In the genomic region with DNA sequence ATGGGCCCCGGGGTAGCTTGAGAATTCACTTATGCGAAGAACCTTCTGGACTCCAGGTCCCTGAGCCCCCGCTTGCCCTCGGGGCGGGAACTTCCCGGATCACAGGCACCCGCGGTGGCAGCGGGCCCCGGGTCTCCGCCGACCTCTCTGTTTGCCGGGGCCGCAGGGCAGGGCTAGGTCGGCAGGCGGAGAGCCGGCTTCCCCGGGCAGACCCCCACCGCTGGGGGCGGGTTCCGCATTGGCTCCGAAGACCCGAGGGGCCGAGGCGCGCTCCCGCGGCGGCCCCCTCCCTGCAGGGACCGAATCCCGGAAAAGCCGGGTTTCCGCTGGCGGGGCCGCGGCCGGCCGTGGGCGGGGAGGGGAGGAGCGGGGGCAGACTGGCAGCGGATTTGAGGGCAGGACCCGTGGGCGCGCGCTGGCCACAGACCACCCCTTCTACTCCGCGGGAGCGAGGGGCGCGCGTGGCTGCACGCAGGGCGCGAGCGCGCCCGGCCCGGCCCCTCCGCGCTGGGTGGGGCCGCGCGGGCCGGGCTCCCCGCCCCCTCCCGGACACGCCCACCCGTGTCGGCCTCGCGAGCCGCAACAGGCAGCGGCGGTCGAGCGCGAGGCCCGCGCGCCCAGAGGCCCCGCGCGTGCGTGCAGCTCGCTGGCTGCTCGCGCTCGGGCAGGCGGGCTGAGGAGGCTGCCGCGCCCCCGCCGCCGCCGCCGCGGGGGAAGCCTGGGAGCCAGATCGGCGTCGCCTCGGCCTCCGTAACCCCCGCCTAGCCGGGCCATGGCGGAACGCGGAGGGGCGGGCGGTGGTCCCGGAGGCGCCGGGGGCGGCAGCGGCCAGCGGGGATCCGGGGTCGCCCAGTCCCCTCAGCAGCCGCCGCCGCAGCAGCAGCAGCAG, we compare ENCODE assay signal across 8 cellular contexts. TPM values are rescaled to one million over a fixed set of nuclear protein-coding genes. Genes with fewer than 3 reads are reported as not detected.
DNase-seq lines count a peak whose midpoint lies in the region; ATAC-seq and TF ChIP-seq lines count a peak whose summit lies in the region.

A gene (plus strand): TSS at position 558 of the 889 bp plus-strand sequence. CDS start 215 bp downstream, at position 773.

- H3K27ac ChIP-seq in testis = peak within 1 kb of the TSS; percentile 87 to 97

- H3K27me3 Mint-ChIP-seq in activated naive CD4-positive, alpha-beta T cell treated with anti-CD3 and anti-CD28 coated beads, Interleukin-2, amount 50 U/mL, for 24 hours = no peaks in the 10 kb centered on the region

- no peaks in the 10 kb centered on the region for H3K36me3 ChIP-seq in testis (ENCODE audit: low read depth, missing control alignments)

- H3K27ac Mint-ChIP-seq in activated naive CD4-positive, alpha-beta T cell treated with anti-CD3 and anti-CD28 coated beads, Interleukin-2, amount 50 U/mL, for 24 hours = peak within 1 kb of the TSS; percentile 94

- H3K4me1 Mint-ChIP-seq in activated naive CD4-positive, alpha-beta T cell treated with anti-CD3 and anti-CD28 coated beads, Interleukin-2, amount 50 U/mL, for 24 hours = peaks cover 74% of the 10 kb centered on the region

- H3K4me3 ChIP-seq in testis = peak within 1 kb of the TSS; percentile 89 to 94

- no peaks in the 10 kb centered on the region for H3K9me3 ChIP-seq in testis

- no peak for TF ChIP-seq POLR2A in testis (IDR thresholded peaks at IDR 0.05)

- peaks cover 21% of the 10 kb centered on the region for H3K36me3 Mint-ChIP-seq in activated naive CD4-positive, alpha-beta T cell treated with anti-CD3 and anti-CD28 coated beads, Interleukin-2, amount 50 U/mL, for 24 hours

- WGBS in testis, 2 donors = 0 to 1% methylated on average over 9 to 73 of the region's 120 CpGs

- ATAC-seq in GM18909 (IDR thresholded peaks at IDR 0.05; ENCODE audit: poor library complexity, unreplicated experiment) (peak; percentile 52), HG03460 (IDR thresholded peaks at IDR 0.05; ENCODE audit: unreplicated experiment) (peak; percentile 41), SK-N-SH treated with all-trans-retinoic acid at 6 μM for 48 hours (peak; percentile 60)

- H3K27me3 ChIP-seq in testis = no peaks in the 10 kb centered on the region

- TF ChIP-seq CTCF in testis (IDR thresholded peaks at IDR 0.05) = peak in 1 of 3 experiments; percentile 34

- H3K4me3 Mint-ChIP-seq in activated naive CD4-positive, alpha-beta T cell treated with anti-CD3 and anti-CD28 coated beads, Interleukin-2, amount 50 U/mL, for 24 hours = peak within 1 kb of the TSS; percentile 94

- no peaks in the 10 kb centered on the region for H3K9me3 Mint-ChIP-seq in activated naive CD4-positive, alpha-beta T cell treated with anti-CD3 and anti-CD28 coated beads, Interleukin-2, amount 50 U/mL, for 24 hours

- intact Hi-C loops in testis (cut with DNase I; ENCODE audit: low total_unique reads) = no loop called here

- DNase-seq in AG08395 (ENCODE audit: low spot score) (peak; percentile 92), globus pallidus (ENCODE audit: low spot score) (peak; percentile 70), nucleus accumbens (lab: John Stamatoyannopoulos, UW) (peak in 47 of 56 donors; percentile 20 to 80 (median 59)), testis (peak; percentile 84)

- peaks cover 29% of the 10 kb centered on the region for H3K4me1 ChIP-seq in testis

TF ChIP-seq in SK-N-SH treated with all-trans-retinoic acid at 6 μM for 48 hours, 23 proteins besides CTCF, POLR2A, EP300 and RAD21:
- TF ChIP-seq TOX (CRISPR knock-in tag; IDR thresholded peaks at IDR 0.05; ENCODE audit: borderline replicate concordance) = no peak
- TF ChIP-seq, protein P1, sequence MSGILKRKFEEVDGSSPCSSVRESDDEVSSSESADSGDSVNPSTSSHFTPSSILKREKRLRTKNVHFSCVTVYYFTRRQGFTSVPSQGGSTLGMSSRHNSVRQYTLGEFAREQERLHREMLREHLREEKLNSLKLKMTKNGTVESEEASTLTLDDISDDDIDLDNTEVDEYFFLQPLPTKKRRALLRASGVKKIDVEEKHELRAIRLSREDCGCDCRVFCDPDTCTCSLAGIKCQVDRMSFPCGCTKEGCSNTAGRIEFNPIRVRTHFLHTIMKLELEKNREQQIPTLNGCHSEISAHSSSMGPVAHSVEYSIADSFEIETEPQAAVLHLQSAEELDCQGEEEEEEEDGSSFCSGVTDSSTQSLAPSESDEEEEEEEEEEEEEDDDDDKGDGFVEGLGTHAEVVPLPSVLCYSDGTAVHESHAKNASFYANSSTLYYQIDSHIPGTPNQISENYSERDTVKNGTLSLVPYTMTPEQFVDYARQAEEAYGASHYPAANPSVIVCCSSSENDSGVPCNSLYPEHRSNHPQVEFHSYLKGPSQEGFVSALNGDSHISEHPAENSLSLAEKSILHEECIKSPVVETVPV (CRISPR knock-in tag; IDR thresholded peaks at IDR 0.05) = no peak
- TF ChIP-seq, protein P2, sequence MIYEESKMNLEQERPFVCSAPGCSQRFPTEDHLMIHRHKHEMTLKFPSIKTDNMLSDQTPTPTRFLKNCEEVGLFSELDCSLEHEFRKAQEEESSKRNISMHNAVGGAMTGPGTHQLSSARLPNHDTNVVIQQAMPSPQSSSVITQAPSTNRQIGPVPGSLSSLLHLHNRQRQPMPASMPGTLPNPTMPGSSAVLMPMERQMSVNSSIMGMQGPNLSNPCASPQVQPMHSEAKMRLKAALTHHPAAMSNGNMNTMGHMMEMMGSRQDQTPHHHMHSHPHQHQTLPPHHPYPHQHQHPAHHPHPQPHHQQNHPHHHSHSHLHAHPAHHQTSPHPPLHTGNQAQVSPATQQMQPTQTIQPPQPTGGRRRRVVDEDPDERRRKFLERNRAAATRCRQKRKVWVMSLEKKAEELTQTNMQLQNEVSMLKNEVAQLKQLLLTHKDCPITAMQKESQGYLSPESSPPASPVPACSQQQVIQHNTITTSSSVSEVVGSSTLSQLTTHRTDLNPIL (CRISPR knock-in tag; IDR thresholded peaks at IDR 0.05; ENCODE audit: low read depth) = no peak
- 0 out of 2 replicates have a peak, but pooled peaks have one; percentile 30 for TF ChIP-seq CSDC2 (CRISPR knock-in tag; IDR thresholded peaks at IDR 0.05)
- no peak for TF ChIP-seq TCF4 (CRISPR knock-in tag; IDR thresholded peaks at IDR 0.05; ENCODE audit: borderline replicate concordance)
- no peak for TF ChIP-seq ZNF8 (CRISPR knock-in tag; IDR thresholded peaks at IDR 0.05)
- TF ChIP-seq BACH2 (CRISPR knock-in tag; IDR thresholded peaks at IDR 0.05; ENCODE audit: borderline replicate concordance) = no peak
- peak; percentile 37; the same call in 1 of the 2 replicates for TF ChIP-seq SNAI2 (CRISPR knock-in tag; IDR thresholded peaks at IDR 0.05)
- TF ChIP-seq, protein P3, sequence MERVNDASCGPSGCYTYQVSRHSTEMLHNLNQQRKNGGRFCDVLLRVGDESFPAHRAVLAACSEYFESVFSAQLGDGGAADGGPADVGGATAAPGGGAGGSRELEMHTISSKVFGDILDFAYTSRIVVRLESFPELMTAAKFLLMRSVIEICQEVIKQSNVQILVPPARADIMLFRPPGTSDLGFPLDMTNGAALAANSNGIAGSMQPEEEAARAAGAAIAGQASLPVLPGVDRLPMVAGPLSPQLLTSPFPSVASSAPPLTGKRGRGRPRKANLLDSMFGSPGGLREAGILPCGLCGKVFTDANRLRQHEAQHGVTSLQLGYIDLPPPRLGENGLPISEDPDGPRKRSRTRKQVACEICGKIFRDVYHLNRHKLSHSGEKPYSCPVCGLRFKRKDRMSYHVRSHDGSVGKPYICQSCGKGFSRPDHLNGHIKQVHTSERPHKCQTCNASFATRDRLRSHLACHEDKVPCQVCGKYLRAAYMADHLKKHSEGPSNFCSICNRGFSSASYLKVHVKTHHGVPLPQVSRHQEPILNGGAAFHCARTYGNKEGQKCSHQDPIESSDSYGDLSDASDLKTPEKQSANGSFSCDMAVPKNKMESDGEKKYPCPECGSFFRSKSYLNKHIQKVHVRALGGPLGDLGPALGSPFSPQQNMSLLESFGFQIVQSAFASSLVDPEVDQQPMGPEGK (CRISPR knock-in tag; IDR thresholded peaks at IDR 0.05; ENCODE audit: borderline replicate concordance) = peak; percentile 76; the same call in 1 of the 2 replicates
- no peak for TF ChIP-seq ARNTL (CRISPR knock-in tag; IDR thresholded peaks at IDR 0.05; ENCODE audit: borderline replicate concordance, low read depth)
- no peak for TF ChIP-seq ISL1 (CRISPR knock-in tag; IDR thresholded peaks at IDR 0.05)
- peak; percentile 57; the same call in 1 of the 2 replicates for TF ChIP-seq GLIS3 (CRISPR knock-in tag; IDR thresholded peaks at IDR 0.05)
- TF ChIP-seq ZC3H10 (CRISPR knock-in tag; IDR thresholded peaks at IDR 0.05) = no peak
- no peak for TF ChIP-seq ZNF565 (CRISPR knock-in tag; conservative IDR thresholded peaks at IDR 0.05; ENCODE audit: low read depth)
- TF ChIP-seq, protein P4, sequence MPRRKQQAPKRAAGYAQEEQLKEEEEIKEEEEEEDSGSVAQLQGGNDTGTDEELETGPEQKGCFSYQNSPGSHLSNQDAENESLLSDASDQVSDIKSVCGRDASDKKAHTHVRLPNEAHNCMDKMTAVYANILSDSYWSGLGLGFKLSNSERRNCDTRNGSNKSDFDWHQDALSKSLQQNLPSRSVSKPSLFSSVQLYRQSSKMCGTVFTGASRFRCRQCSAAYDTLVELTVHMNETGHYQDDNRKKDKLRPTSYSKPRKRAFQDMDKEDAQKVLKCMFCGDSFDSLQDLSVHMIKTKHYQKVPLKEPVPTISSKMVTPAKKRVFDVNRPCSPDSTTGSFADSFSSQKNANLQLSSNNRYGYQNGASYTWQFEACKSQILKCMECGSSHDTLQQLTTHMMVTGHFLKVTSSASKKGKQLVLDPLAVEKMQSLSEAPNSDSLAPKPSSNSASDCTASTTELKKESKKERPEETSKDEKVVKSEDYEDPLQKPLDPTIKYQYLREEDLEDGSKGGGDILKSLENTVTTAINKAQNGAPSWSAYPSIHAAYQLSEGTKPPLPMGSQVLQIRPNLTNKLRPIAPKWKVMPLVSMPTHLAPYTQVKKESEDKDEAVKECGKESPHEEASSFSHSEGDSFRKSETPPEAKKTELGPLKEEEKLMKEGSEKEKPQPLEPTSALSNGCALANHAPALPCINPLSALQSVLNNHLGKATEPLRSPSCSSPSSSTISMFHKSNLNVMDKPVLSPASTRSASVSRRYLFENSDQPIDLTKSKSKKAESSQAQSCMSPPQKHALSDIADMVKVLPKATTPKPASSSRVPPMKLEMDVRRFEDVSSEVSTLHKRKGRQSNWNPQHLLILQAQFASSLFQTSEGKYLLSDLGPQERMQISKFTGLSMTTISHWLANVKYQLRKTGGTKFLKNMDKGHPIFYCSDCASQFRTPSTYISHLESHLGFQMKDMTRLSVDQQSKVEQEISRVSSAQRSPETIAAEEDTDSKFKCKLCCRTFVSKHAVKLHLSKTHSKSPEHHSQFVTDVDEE (CRISPR knock-in tag; IDR thresholded peaks at IDR 0.05) = no peak
- TF ChIP-seq ZFP3 (CRISPR knock-in tag; IDR thresholded peaks at IDR 0.05) = no peak; the same call in 1 of the 2 replicates
- TF ChIP-seq ESRRG (CRISPR knock-in tag; IDR thresholded peaks at IDR 0.05) = peak; percentile 75; the same call in 1 of the 2 replicates
- no peak for TF ChIP-seq ZFP30 (CRISPR knock-in tag; IDR thresholded peaks at IDR 0.05)

RNA-seq across cellular contexts. Expression of the gene that starts here (rescaled TPM):
- 100 to 1,000 TPM; 130 to 131 TPM for total RNA-seq in testis
- 111 TPM for polyA plus RNA-seq in testis (ENCODE audit: insufficient read depth, low read depth, low replicate concordance)

Comparison
In these comparisons a context has a peak if more than half of its experiments do, and no peak if none do; other contexts are left out.
1. Peak in every context shown above with its lines: DNase-seq, ATAC-seq, H3K4me3 ChIP-seq and H3K27ac ChIP-seq.